ENCODE assay signal across 1 cellular context in the genomic region with DNA sequence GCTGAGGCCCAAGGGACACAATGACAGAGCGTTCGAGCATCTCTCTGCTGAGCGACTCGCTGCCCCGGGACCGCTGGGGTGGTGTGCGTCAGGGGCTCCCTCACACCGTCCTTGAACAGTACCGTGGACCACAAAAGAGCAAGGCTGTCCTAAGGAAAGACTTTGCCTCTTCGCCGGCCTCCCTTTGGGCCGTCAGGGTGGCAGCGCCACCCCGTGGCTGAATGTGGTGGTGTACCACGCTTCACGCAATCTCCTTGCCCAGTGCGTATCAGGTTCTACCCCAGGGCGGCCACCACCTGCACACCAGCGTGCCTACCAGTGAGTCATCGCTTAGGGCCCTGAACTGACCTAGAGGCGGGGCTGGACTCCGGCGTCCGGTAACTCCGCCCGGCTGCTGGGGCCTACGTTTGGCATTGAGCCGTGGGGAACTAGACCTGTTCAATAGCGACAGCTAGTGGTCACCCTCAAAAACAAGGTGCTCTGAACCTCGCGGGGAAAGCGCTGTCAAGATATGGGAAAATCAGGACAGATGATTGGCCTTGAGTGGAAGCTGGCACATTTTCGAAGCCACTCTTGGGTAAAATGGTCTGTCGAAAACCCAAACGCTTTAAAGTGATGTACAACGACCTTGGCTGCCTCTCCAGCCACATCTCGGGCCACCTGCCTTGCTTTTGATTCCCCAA.
A peak's percentile ranks its signal among the peaks of the same experiment; 100 is the strongest.
TF ChIP-seq lines count a peak whose summit lies in the region.

No MANE protein-coding gene starts in this region.

TF ChIP-seq in K562, 482 proteins besides CTCF, POLR2A, EP300 and RAD21 (continued from another document and continues in another):
- TF ChIP-seq ZNF12 (CRISPR knock-in tag; IDR thresholded peaks at IDR 0.05) (0 out of 2 replicates have a peak, but pooled peaks have one; percentile 29), CC2D1A (IDR thresholded peaks at IDR 0.05) (peak; percentile 81; the same call in 1 of the 2 replicates), HLTF (IDR thresholded peaks at IDR 0.05) (peak; percentile 15; the same call in 1 of the 2 replicates), SRSF1 (IDR thresholded peaks at IDR 0.05; ENCODE audit: low read depth, low read length) (no peak), CHD4 (IDR thresholded peaks at IDR 0.05; ENCODE audit: insufficient read depth, insufficient replicate concordance, low read depth, low read length, poor library complexity, severe bottlenecking) (no peak), ZSCAN29 (IDR thresholded peaks at IDR 0.05) (no peak), SMAD2 (IDR thresholded peaks at IDR 0.05; ENCODE audit: low read depth, low read length) (no peak), DPF2 (IDR thresholded peaks at IDR 0.05) (peak; percentile 86), ZC3H11A (IDR thresholded peaks at IDR 0.05; ENCODE audit: low read depth, low read length) (no peak), ZNF146 (CRISPR knock-in tag; IDR thresholded peaks at IDR 0.05; ENCODE audit: unreplicated experiment) (no peak), ZNF778 (CRISPR knock-in tag; IDR thresholded peaks at IDR 0.05) (no peak), SNIP1 (IDR thresholded peaks at IDR 0.05; ENCODE audit: low read depth) (no peak), ZNF436 (CRISPR knock-in tag; IDR thresholded peaks at IDR 0.05) (no peak), CBFB (CRISPR knock-in tag; IDR thresholded peaks at IDR 0.05) (0 out of 2 replicates have a peak, but pooled peaks have one; percentile 75), SP1 (CRISPR knock-in tag; IDR thresholded peaks at IDR 0.05) (peak; percentile 79), TBL1XR1 (IDR thresholded peaks at IDR 0.05; ENCODE audit: low read length in 2 of 2) (no peak; a peak in 1 of 4 replicates), FOXM1 (IDR thresholded peaks at IDR 0.05; ENCODE audit: low read depth) (no peak), FOXM1 (CRISPR knock-in tag; IDR thresholded peaks at IDR 0.05; ENCODE audit: low read depth) (no peak), ZNF785 (CRISPR knock-in tag; IDR thresholded peaks at IDR 0.05) (no peak), SREBF1 (IDR thresholded peaks at IDR 0.05; ENCODE audit: borderline replicate concordance, low read depth, low read length) (no peak), RHOXF2B (CRISPR knock-in tag; conservative IDR thresholded peaks at IDR 0.05) (no peak), ZNF3 (CRISPR knock-in tag; IDR thresholded peaks at IDR 0.05) (no peak), CBFA2T3 (IDR thresholded peaks at IDR 0.05) (peak; percentile 54), ZNF140 (CRISPR knock-in tag; IDR thresholded peaks at IDR 0.05) (no peak), CCAR2 (IDR thresholded peaks at IDR 0.05; ENCODE audit: low read depth, low read length) (no peak), KLF10 (CRISPR knock-in tag; IDR thresholded peaks at IDR 0.05) (no peak), SMARCA4 (IDR thresholded peaks at IDR 0.05) (peak; percentile 82), POLR2G (IDR thresholded peaks at IDR 0.05; ENCODE audit: low read depth, low read length) (no peak), CREBBP (IDR thresholded peaks at IDR 0.05; ENCODE audit: low read depth, low read length) (no peak), CTBP1 (IDR thresholded peaks at IDR 0.05; ENCODE audit: borderline replicate concordance) (peak; percentile 98), KLF13 (tag; IDR thresholded peaks at IDR 0.05; ENCODE audit: borderline replicate concordance, low read depth) (no peak), TFAM (CRISPR knock-in tag; conservative IDR thresholded peaks at IDR 0.05) (no peak), BCOR (IDR thresholded peaks at IDR 0.05) (0 out of 2 replicates have a peak, but pooled peaks have one; percentile 36), CEBPG (CRISPR knock-in tag; IDR thresholded peaks at IDR 0.05) (no peak), CEBPG (tag; conservative IDR thresholded peaks at IDR 0.05 in 1 of 2, IDR thresholded peaks at IDR 0.05 in 1 of 2) (no peak), XRCC4 (IDR thresholded peaks at IDR 0.05; ENCODE audit: extremely low read depth, insufficient read depth, insufficient read length) (no peak), TRIM28 (IDR thresholded peaks at IDR 0.05) (no peak; the same call in 1 of the 2 replicates), TGIF2 (CRISPR knock-in tag; IDR thresholded peaks at IDR 0.05) (no peak), STAT5B (CRISPR knock-in tag; IDR thresholded peaks at IDR 0.05) (no peak), BMI1 (IDR thresholded peaks at IDR 0.05; ENCODE audit: low read length) (no peak), MBD2 (IDR thresholded peaks at IDR 0.05; ENCODE audit: borderline replicate concordance, low read depth) (no peak), NFIC (IDR thresholded peaks at IDR 0.05) (peak; percentile 89), ARID2 (IDR thresholded peaks at IDR 0.05) (0 out of 2 replicates have a peak, but pooled peaks have one; percentile 55)
- TF ChIP-seq, protein P1, sequence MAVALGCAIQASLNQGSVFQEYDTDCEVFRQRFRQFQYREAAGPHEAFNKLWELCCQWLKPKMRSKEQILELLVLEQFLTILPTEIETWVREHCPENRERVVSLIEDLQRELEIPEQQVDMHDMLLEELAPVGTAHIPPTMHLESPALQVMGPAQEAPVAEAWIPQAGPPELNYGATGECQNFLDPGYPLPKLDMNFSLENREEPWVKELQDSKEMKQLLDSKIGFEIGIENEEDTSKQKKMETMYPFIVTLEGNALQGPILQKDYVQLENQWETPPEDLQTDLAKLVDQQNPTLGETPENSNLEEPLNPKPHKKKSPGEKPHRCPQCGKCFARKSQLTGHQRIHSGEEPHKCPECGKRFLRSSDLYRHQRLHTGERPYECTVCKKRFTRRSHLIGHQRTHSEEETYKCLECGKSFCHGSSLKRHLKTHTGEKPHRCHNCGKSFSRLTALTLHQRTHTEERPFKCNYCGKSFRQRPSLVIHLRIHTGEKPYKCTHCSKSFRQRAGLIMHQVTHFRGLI (CRISPR knock-in tag; IDR thresholded peaks at IDR 0.05) = no peak
- TF ChIP-seq, protein P2, sequence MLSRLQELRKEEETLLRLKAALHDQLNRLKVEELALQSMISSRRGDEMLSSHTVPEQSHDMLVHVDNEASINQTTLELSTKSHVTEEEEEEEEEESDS (CRISPR knock-in tag; IDR thresholded peaks at IDR 0.05) = no peak
- TF ChIP-seq, protein P3, sequence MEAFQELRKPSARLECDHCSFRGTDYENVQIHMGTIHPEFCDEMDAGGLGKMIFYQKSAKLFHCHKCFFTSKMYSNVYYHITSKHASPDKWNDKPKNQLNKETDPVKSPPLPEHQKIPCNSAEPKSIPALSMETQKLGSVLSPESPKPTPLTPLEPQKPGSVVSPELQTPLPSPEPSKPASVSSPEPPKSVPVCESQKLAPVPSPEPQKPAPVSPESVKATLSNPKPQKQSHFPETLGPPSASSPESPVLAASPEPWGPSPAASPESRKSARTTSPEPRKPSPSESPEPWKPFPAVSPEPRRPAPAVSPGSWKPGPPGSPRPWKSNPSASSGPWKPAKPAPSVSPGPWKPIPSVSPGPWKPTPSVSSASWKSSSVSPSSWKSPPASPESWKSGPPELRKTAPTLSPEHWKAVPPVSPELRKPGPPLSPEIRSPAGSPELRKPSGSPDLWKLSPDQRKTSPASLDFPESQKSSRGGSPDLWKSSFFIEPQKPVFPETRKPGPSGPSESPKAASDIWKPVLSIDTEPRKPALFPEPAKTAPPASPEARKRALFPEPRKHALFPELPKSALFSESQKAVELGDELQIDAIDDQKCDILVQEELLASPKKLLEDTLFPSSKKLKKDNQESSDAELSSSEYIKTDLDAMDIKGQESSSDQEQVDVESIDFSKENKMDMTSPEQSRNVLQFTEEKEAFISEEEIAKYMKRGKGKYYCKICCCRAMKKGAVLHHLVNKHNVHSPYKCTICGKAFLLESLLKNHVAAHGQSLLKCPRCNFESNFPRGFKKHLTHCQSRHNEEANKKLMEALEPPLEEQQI (IDR thresholded peaks at IDR 0.05) = no peak
- TF ChIP-seq, protein P4, sequence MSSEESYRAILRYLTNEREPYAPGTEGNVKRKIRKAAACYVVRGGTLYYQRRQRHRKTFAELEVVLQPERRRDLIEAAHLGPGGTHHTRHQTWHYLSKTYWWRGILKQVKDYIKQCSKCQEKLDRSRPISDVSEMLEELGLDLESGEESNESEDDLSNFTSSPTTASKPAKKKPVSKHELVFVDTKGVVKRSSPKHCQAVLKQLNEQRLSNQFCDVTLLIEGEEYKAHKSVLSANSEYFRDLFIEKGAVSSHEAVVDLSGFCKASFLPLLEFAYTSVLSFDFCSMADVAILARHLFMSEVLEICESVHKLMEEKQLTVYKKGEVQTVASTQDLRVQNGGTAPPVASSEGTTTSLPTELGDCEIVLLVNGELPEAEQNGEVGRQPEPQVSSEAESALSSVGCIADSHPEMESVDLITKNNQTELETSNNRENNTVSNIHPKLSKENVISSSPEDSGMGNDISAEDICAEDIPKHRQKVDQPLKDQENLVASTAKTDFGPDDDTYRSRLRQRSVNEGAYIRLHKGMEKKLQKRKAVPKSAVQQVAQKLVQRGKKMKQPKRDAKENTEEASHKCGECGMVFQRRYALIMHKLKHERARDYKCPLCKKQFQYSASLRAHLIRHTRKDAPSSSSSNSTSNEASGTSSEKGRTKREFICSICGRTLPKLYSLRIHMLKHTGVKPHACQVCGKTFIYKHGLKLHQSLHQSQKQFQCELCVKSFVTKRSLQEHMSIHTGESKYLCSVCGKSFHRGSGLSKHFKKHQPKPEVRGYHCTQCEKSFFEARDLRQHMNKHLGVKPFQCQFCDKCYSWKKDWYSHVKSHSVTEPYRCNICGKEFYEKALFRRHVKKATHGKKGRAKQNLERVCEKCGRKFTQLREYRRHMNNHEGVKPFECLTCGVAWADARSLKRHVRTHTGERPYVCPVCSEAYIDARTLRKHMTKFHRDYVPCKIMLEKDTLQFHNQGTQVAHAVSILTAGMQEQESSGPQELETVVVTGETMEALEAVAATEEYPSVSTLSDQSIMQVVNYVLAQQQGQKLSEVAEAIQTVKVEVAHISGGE (CRISPR knock-in tag; IDR thresholded peaks at IDR 0.05) = no peak
- TF ChIP-seq, protein P5, sequence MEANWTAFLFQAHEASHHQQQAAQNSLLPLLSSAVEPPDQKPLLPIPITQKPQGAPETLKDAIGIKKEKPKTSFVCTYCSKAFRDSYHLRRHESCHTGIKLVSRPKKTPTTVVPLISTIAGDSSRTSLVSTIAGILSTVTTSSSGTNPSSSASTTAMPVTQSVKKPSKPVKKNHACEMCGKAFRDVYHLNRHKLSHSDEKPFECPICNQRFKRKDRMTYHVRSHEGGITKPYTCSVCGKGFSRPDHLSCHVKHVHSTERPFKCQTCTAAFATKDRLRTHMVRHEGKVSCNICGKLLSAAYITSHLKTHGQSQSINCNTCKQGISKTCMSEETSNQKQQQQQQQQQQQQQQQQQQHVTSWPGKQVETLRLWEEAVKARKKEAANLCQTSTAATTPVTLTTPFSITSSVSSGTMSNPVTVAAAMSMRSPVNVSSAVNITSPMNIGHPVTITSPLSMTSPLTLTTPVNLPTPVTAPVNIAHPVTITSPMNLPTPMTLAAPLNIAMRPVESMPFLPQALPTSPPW (CRISPR knock-in tag; IDR thresholded peaks at IDR 0.05) = no peak
- TF ChIP-seq, protein P6, sequence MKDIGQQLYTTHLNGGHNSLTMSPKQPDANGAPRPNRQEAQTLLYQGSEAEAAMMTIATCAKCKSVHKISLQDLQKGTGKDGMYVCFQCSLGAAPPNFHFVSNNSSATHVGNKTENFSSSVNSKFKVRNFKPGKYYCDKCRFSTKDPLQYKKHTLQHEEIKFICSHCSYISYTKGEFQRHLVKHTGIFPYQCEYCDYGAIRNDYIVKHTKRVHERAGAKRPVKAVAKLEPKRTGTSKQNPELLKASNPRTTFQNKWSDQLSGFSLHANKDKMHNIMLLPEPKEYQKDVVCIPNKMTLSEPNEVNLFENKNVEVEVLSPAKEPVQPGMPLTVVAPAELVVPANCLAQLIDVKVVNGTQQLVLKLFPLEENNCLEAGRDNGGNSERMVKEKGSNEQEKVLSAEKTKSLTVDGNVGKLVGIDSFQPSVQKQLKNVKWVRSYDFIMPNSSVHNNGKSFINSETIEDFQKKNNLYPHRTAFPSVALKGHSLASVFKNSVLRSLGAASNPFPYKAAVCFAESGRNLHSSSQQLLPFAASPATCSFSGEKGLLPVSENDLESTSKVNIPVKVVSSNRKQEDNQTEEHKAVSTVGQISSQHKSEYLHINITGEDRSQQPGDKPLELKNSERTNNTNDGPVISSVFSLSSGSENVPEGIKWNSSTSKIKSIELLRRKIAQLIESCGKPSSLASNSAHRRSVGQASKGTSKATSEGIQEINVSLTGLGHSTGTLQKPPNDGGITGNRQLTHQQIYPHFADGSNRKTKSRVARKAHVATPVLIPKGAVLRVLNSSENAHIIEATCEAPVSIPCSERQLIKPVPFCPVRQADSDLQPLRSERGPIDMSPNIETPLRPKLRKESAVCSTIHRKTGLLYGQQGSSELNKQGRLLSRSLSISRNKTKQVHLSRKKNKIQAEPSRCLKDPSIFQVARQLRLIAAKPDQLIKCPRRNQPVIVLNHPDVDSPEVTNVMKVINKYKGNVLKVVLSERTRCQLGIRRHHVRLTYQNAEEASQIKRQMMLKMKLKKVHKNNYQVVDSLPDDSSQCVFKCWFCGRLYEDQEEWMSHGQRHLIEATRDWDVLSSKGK (CRISPR knock-in tag; IDR thresholded peaks at IDR 0.05) = no peak
- TF ChIP-seq, protein P7, sequence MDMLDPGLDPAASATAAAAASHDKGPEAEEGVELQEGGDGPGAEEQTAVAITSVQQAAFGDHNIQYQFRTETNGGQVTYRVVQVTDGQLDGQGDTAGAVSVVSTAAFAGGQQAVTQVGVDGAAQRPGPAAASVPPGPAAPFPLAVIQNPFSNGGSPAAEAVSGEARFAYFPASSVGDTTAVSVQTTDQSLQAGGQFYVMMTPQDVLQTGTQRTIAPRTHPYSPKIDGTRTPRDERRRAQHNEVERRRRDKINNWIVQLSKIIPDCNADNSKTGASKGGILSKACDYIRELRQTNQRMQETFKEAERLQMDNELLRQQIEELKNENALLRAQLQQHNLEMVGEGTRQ (CRISPR knock-in tag; IDR thresholded peaks at IDR 0.05) = no peak
- TF ChIP-seq, protein P8, sequence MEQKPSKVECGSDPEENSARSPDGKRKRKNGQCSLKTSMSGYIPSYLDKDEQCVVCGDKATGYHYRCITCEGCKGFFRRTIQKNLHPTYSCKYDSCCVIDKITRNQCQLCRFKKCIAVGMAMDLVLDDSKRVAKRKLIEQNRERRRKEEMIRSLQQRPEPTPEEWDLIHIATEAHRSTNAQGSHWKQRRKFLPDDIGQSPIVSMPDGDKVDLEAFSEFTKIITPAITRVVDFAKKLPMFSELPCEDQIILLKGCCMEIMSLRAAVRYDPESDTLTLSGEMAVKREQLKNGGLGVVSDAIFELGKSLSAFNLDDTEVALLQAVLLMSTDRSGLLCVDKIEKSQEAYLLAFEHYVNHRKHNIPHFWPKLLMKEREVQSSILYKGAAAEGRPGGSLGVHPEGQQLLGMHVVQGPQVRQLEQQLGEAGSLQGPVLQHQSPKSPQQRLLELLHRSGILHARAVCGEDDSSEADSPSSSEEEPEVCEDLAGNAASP (IDR thresholded peaks at IDR 0.05) = no peak
- TF ChIP-seq, protein P9, sequence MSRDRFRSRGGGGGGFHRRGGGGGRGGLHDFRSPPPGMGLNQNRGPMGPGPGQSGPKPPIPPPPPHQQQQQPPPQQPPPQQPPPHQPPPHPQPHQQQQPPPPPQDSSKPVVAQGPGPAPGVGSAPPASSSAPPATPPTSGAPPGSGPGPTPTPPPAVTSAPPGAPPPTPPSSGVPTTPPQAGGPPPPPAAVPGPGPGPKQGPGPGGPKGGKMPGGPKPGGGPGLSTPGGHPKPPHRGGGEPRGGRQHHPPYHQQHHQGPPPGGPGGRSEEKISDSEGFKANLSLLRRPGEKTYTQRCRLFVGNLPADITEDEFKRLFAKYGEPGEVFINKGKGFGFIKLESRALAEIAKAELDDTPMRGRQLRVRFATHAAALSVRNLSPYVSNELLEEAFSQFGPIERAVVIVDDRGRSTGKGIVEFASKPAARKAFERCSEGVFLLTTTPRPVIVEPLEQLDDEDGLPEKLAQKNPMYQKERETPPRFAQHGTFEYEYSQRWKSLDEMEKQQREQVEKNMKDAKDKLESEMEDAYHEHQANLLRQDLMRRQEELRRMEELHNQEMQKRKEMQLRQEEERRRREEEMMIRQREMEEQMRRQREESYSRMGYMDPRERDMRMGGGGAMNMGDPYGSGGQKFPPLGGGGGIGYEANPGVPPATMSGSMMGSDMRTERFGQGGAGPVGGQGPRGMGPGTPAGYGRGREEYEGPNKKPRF (IDR thresholded peaks at IDR 0.05; ENCODE audit: low read depth, low read length) = no peak
